18 cellular contexts compared by ENCODE assay signal in genomic region chr2:150011336-150011735, GRCh38.
DNase-seq lines count a peak whose midpoint lies in the region; ATAC-seq and TF ChIP-seq lines count a peak whose summit lies in the region.
"Had no signal": no experiment of that assay in that cellular context is flagged by ENCODE, and none has a peak within 500 bp of the region (broad histone marks: within the 10 kb centered on the region; RNA-seq: fewer than 3 reads in every experiment).

No MANE protein-coding gene starts in this region.

- H3K36me3 ChIP-seq in SK-N-SH (replicated peaks in 1 of 2; ENCODE audit: control insufficient read depth in 1 of 2, insufficient read depth in 2 of 2, low read length in 1 of 2): no peaks in the 10 kb centered on the region
- H3K36me3 ChIP-seq in MM.1S (replicated peaks; ENCODE audit: insufficient read depth, low read length): no peaks in the 10 kb centered on the region
- H3K36me3 ChIP-seq: BLaER1 treated with 17β-estradiol and CSF1 and Interleukin-3, amounts not matched to agents 10 nM and 100 nM had no signal

- DNase-seq in LHCN-M2 (ENCODE audit: low read depth) (peak; percentile 41), SK-N-SH (no peak), choroid plexus epithelial cell (ENCODE audit: low read depth) (peak; percentile 56), mesothelial cell of epicardium (ENCODE audit: low spot score in 2 of 2, unreplicated experiment in 2 of 2) (no peak), cerebellar nuclear complex (lab: John Stamatoyannopoulos, UW) (no peak), MM.1S (no peak)
- DNase-seq: CD8-positive, alpha-beta memory T cell; DMS79 treated with DMSO at 0.1 percent for 48 hours; H9; NCI-H1048; NCI-H1436; NCI-H1930; NCI-H774; SIG-M5 had no signal

- H3K4me3 Mint-ChIP-seq in mesothelial cell of epicardium: no peak overlapping the region
- H3K4me3 Mint-ChIP-seq: CD8-positive, alpha-beta memory T cell; H9 had no signal

- POLR2A ChIA-PET in SK-N-SH (lab: Yijun Ruan, JAX): no interaction called here

- H3K79me2 ChIP-seq in SK-N-SH (ENCODE audit: insufficient read depth) (no peaks in the 10 kb centered on the region), MM.1S (ENCODE audit: low read length) (no peaks in the 10 kb centered on the region)

- H3K36me3 Mint-ChIP-seq in mesothelial cell of epicardium: peaks cover 4% of the 10 kb centered on the region
- H3K36me3 Mint-ChIP-seq: CD8-positive, alpha-beta memory T cell had no signal

- H2AFZ ChIP-seq in SK-N-SH (ENCODE audit: low read depth) (no peak overlapping the region), MM.1S (ENCODE audit: low read length) (no peak overlapping the region)

- TF ChIP-seq RAD21 in SK-N-SH (IDR thresholded peaks at IDR 0.05; ENCODE audit: low read length): no peak

- H3K4me2 ChIP-seq in SK-N-SH (no peak overlapping the region), MM.1S (ENCODE audit: low read depth, low read length) (no peak overlapping the region)
- H3K4me2 ChIP-seq: BLaER1 treated with 17β-estradiol and CSF1 and Interleukin-3, amounts not matched to agents 10 nM and 100 nM; KMS-11 had no signal

- H3K4me1 ChIP-seq in SK-N-SH (ENCODE audit: control insufficient read depth in 1 of 2, insufficient read depth in 2 of 2, low read depth in 1 of 2, low read length in 1 of 2) (no peaks in the 10 kb centered on the region; a peak in 1 of 4 replicates), MM.1S (ENCODE audit: low read length) (peaks cover 21% of the 10 kb centered on the region)
- H3K4me1 ChIP-seq: BLaER1 treated with 17β-estradiol and CSF1 and Interleukin-3, amounts not matched to agents 10 nM and 100 nM had no signal

- H3K4me3 ChIP-seq in SK-N-SH (ENCODE audit: low read depth in 2 of 2, low read length in 1 of 2) (no peak overlapping the region), choroid plexus epithelial cell (ENCODE audit: low read depth, low read length) (no peak overlapping the region), MM.1S (ENCODE audit: low read length) (no peak overlapping the region)
- H3K4me3 ChIP-seq: BLaER1 treated with 17β-estradiol and CSF1 and Interleukin-3, amounts not matched to agents 10 nM and 100 nM had no signal

- no peaks in the 10 kb centered on the region for H3K27me3 Mint-ChIP-seq in mesothelial cell of epicardium (ENCODE audit: low read depth)
- H3K27me3 Mint-ChIP-seq: CD8-positive, alpha-beta memory T cell had no signal

- H3K27me3 ChIP-seq in SK-N-SH (ENCODE audit: insufficient read depth) (no peaks in the 10 kb centered on the region), MM.1S (replicated peaks; ENCODE audit: insufficient read depth, low read length) (no peaks in the 10 kb centered on the region)
- H3K27me3 ChIP-seq: BLaER1 treated with 17β-estradiol and CSF1 and Interleukin-3, amounts not matched to agents 10 nM and 100 nM had no signal

- H3K9me3 Mint-ChIP-seq in mesothelial cell of epicardium: peaks cover 10% of the 10 kb centered on the region

- no peak for ATAC-seq in GM21367 (IDR thresholded peaks at IDR 0.05; ENCODE audit: unreplicated experiment)

- no peaks in the 10 kb centered on the region for H3K9me3 ChIP-seq in SK-N-SH
- H3K9me3 ChIP-seq in MM.1S (replicated peaks; ENCODE audit: insufficient read depth, low read length): no peaks in the 10 kb centered on the region

- H3K27ac ChIP-seq in SK-N-SH (ENCODE audit: low read depth in 2 of 2, low read length in 1 of 2) (no peak overlapping the region), MM.1S (ENCODE audit: low read length) (no peak overlapping the region)
- H3K27ac ChIP-seq: BLaER1 treated with 17β-estradiol and CSF1 and Interleukin-3, amounts not matched to agents 10 nM and 100 nM; KMS-11; RWPE1 had no signal

- TF ChIP-seq EP300 in SK-N-SH (IDR thresholded peaks at IDR 0.05; ENCODE audit: borderline replicate concordance in 1 of 2, low read depth in 1 of 2, low read length in 1 of 2): no peak

- CTCF ChIA-PET in SK-N-SH (lab: Yijun Ruan, JAX): no interaction called here

- peak overlapping the region; percentile 11 for H3K27ac Mint-ChIP-seq in mesothelial cell of epicardium
- H3K27ac Mint-ChIP-seq: CD8-positive, alpha-beta memory T cell; H9 had no signal

- peaks cover 30% of the 10 kb centered on the region for H3K4me1 Mint-ChIP-seq in mesothelial cell of epicardium
- H3K4me1 Mint-ChIP-seq: CD8-positive, alpha-beta memory T cell; H9 had no signal

- H3K9me2 ChIP-seq in SK-N-SH: no peaks in the 10 kb centered on the region
- no peaks in the 10 kb centered on the region for H3K9me2 ChIP-seq in MM.1S (replicated peaks; ENCODE audit: insufficient read depth, low read length)

- H3K9ac ChIP-seq in SK-N-SH: no peak overlapping the region
- no peak overlapping the region for H3K9ac ChIP-seq in MM.1S (ENCODE audit: low read length)
- H3K9ac ChIP-seq: BLaER1 treated with 17β-estradiol and CSF1 and Interleukin-3, amounts not matched to agents 10 nM and 100 nM; KMS-11 had no signal

- H4K20me1 ChIP-seq in SK-N-SH (ENCODE audit: insufficient read depth): no peaks in the 10 kb centered on the region
- H4K20me1 ChIP-seq in MM.1S (ENCODE audit: insufficient read depth, low read length): no peaks in the 10 kb centered on the region
- H4K20me1 ChIP-seq: BLaER1 treated with 17β-estradiol and CSF1 and Interleukin-3, amounts not matched to agents 10 nM and 100 nM had no signal

- no peak for TF ChIP-seq CTCF in SK-N-SH (IDR thresholded peaks at IDR 0.05)
- no peak for TF ChIP-seq CTCF in choroid plexus epithelial cell (conservative IDR thresholded peaks at IDR 0.05; ENCODE audit: low read depth, low read length)
- no peak for TF ChIP-seq CTCF in mesothelial cell of epicardium (IDR thresholded peaks at IDR 0.05; ENCODE audit: unreplicated experiment)
- TF ChIP-seq CTCF in MM.1S (IDR thresholded peaks at IDR 0.05; ENCODE audit: low read length): no peak

- WGBS in SK-N-SH (ENCODE audit: low lambda C conversion rate): 56% methylated on average over 1 of the region's 1 CpG

- H3F3A ChIP-seq in SK-N-SH (replicated peaks; ENCODE audit: insufficient read depth) (no peaks in the 10 kb centered on the region), MM.1S (ENCODE audit: insufficient read depth, low read length) (peaks cover 9% of the 10 kb centered on the region; the same call in 1 of the 2 replicates)

TF ChIP-seq in SK-N-SH, 30 proteins besides CTCF, POLR2A, EP300 and RAD21:
- TF ChIP-seq USF2 (IDR thresholded peaks at IDR 0.05; ENCODE audit: borderline replicate concordance, low read depth, low read length): no peak
- no peak for TF ChIP-seq TCF12 (IDR thresholded peaks at IDR 0.05)
- TF ChIP-seq YY1 (IDR thresholded peaks at IDR 0.05; ENCODE audit: low read depth): no peak
- TF ChIP-seq, protein P1, sequence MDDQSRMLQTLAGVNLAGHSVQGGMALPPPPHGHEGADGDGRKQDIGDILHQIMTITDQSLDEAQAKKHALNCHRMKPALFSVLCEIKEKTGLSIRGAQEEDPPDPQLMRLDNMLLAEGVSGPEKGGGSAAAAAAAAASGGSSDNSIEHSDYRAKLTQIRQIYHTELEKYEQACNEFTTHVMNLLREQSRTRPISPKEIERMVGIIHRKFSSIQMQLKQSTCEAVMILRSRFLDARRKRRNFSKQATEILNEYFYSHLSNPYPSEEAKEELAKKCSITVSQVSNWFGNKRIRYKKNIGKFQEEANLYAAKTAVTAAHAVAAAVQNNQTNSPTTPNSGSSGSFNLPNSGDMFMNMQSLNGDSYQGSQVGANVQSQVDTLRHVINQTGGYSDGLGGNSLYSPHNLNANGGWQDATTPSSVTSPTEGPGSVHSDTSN (IDR thresholded peaks at IDR 0.05): 0 out of 2 replicates have a peak, but pooled peaks have one; percentile 4
- TF ChIP-seq FOXJ3 (CRISPR knock-in tag; IDR thresholded peaks at IDR 0.05): no peak
- no peak for TF ChIP-seq GATA2 (CRISPR knock-in tag; IDR thresholded peaks at IDR 0.05)
- no peak for TF ChIP-seq RXRA (IDR thresholded peaks at IDR 0.05; ENCODE audit: borderline replicate concordance, low read depth)
- TF ChIP-seq NFIC (IDR thresholded peaks at IDR 0.05; ENCODE audit: borderline replicate concordance): peak; percentile 41; the same call in 1 of the 2 replicates
- TF ChIP-seq MAX (IDR thresholded peaks at IDR 0.05; ENCODE audit: low read depth): no peak
- no peak for TF ChIP-seq SMC3 (IDR thresholded peaks at IDR 0.05; ENCODE audit: low read depth, low read length)
- no peak for TF ChIP-seq TEAD4 (IDR thresholded peaks at IDR 0.05; ENCODE audit: borderline replicate concordance, insufficient read depth)
- no peak for TF ChIP-seq FOSL2 (IDR thresholded peaks at IDR 0.05; ENCODE audit: borderline replicate concordance, low read depth)
- no peak for TF ChIP-seq SIN3A (IDR thresholded peaks at IDR 0.05; ENCODE audit: borderline replicate concordance, low read depth, low read length)
- TF ChIP-seq EZH2phosphoT487 (IDR thresholded peaks at IDR 0.05; ENCODE audit: borderline replicate concordance, low read depth): no peak

Comparison
In these comparisons a context has a peak if more than half of its experiments do, and no peak if none do; other contexts are left out.
1. DNase-seq: peak in LHCN-M2 (single experiment) and choroid plexus epithelial cell (single experiment); none in SK-N-SH (single experiment), mesothelial cell of epicardium (0 of 2), cerebellar nuclear complex (0 of 2) and MM.1S (single experiment).